Comparison of ENCODE assay signal across 9 cellular contexts in genomic region chr2:86249843-86250402, GRCh38. TPM values are rescaled to one million over a fixed set of nuclear protein-coding genes. Genes with fewer than 3 reads are reported as not detected.
A peak's percentile ranks its signal among the peaks of the same experiment; 100 is the strongest.
DNase-seq lines count a peak whose midpoint lies in the region; ATAC-seq and TF ChIP-seq lines count a peak whose summit lies in the region.
"Had no signal": no experiment of that assay in that cellular context is flagged by ENCODE, and none has a peak within 500 bp of the region (broad histone marks: within the 10 kb centered on the region; RNA-seq: fewer than 3 reads in every experiment).

No MANE protein-coding gene starts in this region.

- H3K9me3 Mint-ChIP-seq in endodermal cell: no peaks in the 10 kb centered on the region
- H3K9me3 Mint-ChIP-seq: activated T-cell treated with anti-CD3 and anti-CD28 coated beads, Interleukin-2, amount 50 U/mL, for 72 hours had no signal

- no peaks in the 10 kb centered on the region for H3K27me3 Mint-ChIP-seq in endodermal cell (ENCODE audit: insufficient read depth)

- H3F3A ChIP-seq in PC-9 (ENCODE audit: insufficient read depth, low read depth): no peaks in the 10 kb centered on the region

- no peaks in the 10 kb centered on the region for H3K4me1 ChIP-seq in endodermal cell (ENCODE audit: control insufficient read depth, insufficient read depth, low read length)
- no peaks in the 10 kb centered on the region for H3K4me1 ChIP-seq in PC-9 (replicated peaks; ENCODE audit: insufficient read depth)

- intact Hi-C loops in PC-9 (cut with micrococcal nuclease; ENCODE audit: unreplicated experiment): no loop called here

- H3K79me2 ChIP-seq in PC-9 (ENCODE audit: low read depth): no peaks in the 10 kb centered on the region

- H3K36me3 Mint-ChIP-seq in endodermal cell (ENCODE audit: low read depth): no peaks in the 10 kb centered on the region

- CTCF ChIA-PET in PC-9 (lab: Charles Lee): no interaction called here

- no peak overlapping the region for H2AFZ ChIP-seq in PC-9

- no peaks in the 10 kb centered on the region for H3K36me3 ChIP-seq in endodermal cell (ENCODE audit: control insufficient read depth, insufficient read depth, low read length)
- H3K36me3 ChIP-seq in PC-9 (ENCODE audit: low read depth): no peaks in the 10 kb centered on the region

- ATAC-seq in GM19023 (IDR thresholded peaks at IDR 0.05; ENCODE audit: unreplicated experiment): peak; percentile 65

- no peaks in the 10 kb centered on the region for H4K20me1 ChIP-seq in PC-9 (ENCODE audit: insufficient read depth)

- no peaks in the 10 kb centered on the region for H3K4me1 Mint-ChIP-seq in endodermal cell

- H3K4me3 Mint-ChIP-seq in endodermal cell: no peak overlapping the region
- H3K4me3 Mint-ChIP-seq: activated T-cell treated with anti-CD3 and anti-CD28 coated beads, Interleukin-2, amount 50 U/mL, for 72 hours had no signal

- H3K9me3 ChIP-seq in endodermal cell (ENCODE audit: control insufficient read depth, low read length) (no peaks in the 10 kb centered on the region), PC-9 (ENCODE audit: insufficient read depth, low read depth) (no peaks in the 10 kb centered on the region)

- H3K4me2 ChIP-seq in PC-9: no peak overlapping the region

- H3K27ac ChIP-seq in endodermal cell (ENCODE audit: low read depth, low read length): no peak overlapping the region
- no peak overlapping the region for H3K27ac ChIP-seq in PC-9

- no TSS peak for BruUV-seq in PC-9 (replicated peaks; lab: Mats Ljungman, UMichigan)

- H3K9me2 ChIP-seq in PC-9 (ENCODE audit: insufficient read depth): no peaks in the 10 kb centered on the region

- peak; percentile 6 for TF ChIP-seq CTCF in AG09319 (IDR thresholded peaks at IDR 0.05; ENCODE audit: low read depth, low read length)
- TF ChIP-seq CTCF in endodermal cell (conservative IDR thresholded peaks at IDR 0.05): no peak
- no peak; the same call in 1 of the 2 replicates for TF ChIP-seq CTCF in PC-9 (conservative IDR thresholded peaks at IDR 0.05)

- POLR2A ChIA-PET in PC-9 (lab: Charles Lee; ENCODE audit: unreplicated experiment): no interaction called here

- H3K9ac ChIP-seq in endodermal cell (ENCODE audit: extremely low read depth, low read length, poor library complexity, severe bottlenecking): no peak overlapping the region

- no peaks in the 10 kb centered on the region for H3K27me3 ChIP-seq in endodermal cell (ENCODE audit: control insufficient read depth, insufficient read depth, low read length, poor library complexity, severe bottlenecking)
- no peaks in the 10 kb centered on the region; the same call in 1 of the 2 replicates for H3K27me3 ChIP-seq in PC-9 (ENCODE audit: insufficient read depth, low read depth)

- 93 to 94% methylated on average over 4 to 10 of the region's 10 CpGs for WGBS in endodermal cell (ENCODE audit: insufficient coverage in 1 of 2, insufficient read length in 1 of 2), 2 experiments

- no peak overlapping the region for H3K27ac Mint-ChIP-seq in endodermal cell
- H3K27ac Mint-ChIP-seq: activated T-cell treated with anti-CD3 and anti-CD28 coated beads, Interleukin-2, amount 50 U/mL, for 72 hours had no signal

- no peak overlapping the region for H3K4me3 ChIP-seq in Jurkat, Clone E6-1 (ENCODE audit: low read length)
- H3K4me3 ChIP-seq in endodermal cell (ENCODE audit: low read length) (no peak overlapping the region), PC-9 (no peak overlapping the region)

- DNase-seq in AG09319 (ENCODE audit: extremely low read depth, low read depth): no peak
- DNase-seq in Jurkat, Clone E6-1 (ENCODE audit: low read depth, low spot score): peak; percentile 15
- peak; percentile 40 for DNase-seq in endodermal cell
- no peak for DNase-seq in activated naive CD4-positive, alpha-beta T cell treated with Interleukin-2 at 50 U/mL for 16 hours
- no peak for DNase-seq in PC-9
- no peak for DNase-seq in cerebellum (ENCODE audit: low spot score)
- DNase-seq in DMS153 (lab: John Stamatoyannopoulos, UW): no peak
- DNase-seq: activated T-cell treated with anti-CD3 and anti-CD28 coated beads, Interleukin-2, amount 50 U/mL, for 72 hours had no signal

RNA-seq across cellular contexts. Expression of gene MRPL35, which starts 50.7 kb away (rescaled TPM):
- 91.5 TPM for polyA plus RNA-seq in Jurkat, Clone E6-1 (2012; ENCODE audit: insufficient read depth, insufficient read length)
- total RNA-seq in endodermal cell (10 to 100 TPM; 29.8 to 30.9 TPM), PC-9 (2021) (25.2 and 28.1 TPM in 2 replicates), cerebellum (32.9 TPM)
- polyA plus RNA-seq in endodermal cell (2013, experiment 1 of 2): 31.9 TPM
- polyA plus RNA-seq in endodermal cell (2013, experiment 2 of 2): 33.6 TPM

RNA-seq across cellular contexts. Expression of gene IMMT, which starts 54.7 kb away (rescaled TPM):
- polyA plus RNA-seq in Jurkat, Clone E6-1 (2012; ENCODE audit: insufficient read depth, insufficient read length): 124 TPM
- 10 to 100 TPM; 96.8 to 99.9 TPM for total RNA-seq in endodermal cell
- 108 TPM for polyA plus RNA-seq in endodermal cell (2013, experiment 1 of 2)
- 101 TPM for polyA plus RNA-seq in endodermal cell (2013, experiment 2 of 2)
- 108 and 114 TPM in 2 replicates for total RNA-seq in PC-9 (2021)
- 51.2 TPM for total RNA-seq in cerebellum

Comparison
In these comparisons a context has a peak if more than half of its experiments do, and no peak if none do; other contexts are left out.
1. DNase-seq: peak in Jurkat, Clone E6-1 (single experiment) and endodermal cell (single experiment); none in AG09319 (single experiment), activated naive CD4-positive, alpha-beta T cell treated with Interleukin-2 at 50 U/mL for 16 hours (single experiment), PC-9 (0 of 2), cerebellum (single experiment) and DMS153 (single experiment).